ENCODE assay signal across 17 cellular contexts in the genomic region with DNA sequence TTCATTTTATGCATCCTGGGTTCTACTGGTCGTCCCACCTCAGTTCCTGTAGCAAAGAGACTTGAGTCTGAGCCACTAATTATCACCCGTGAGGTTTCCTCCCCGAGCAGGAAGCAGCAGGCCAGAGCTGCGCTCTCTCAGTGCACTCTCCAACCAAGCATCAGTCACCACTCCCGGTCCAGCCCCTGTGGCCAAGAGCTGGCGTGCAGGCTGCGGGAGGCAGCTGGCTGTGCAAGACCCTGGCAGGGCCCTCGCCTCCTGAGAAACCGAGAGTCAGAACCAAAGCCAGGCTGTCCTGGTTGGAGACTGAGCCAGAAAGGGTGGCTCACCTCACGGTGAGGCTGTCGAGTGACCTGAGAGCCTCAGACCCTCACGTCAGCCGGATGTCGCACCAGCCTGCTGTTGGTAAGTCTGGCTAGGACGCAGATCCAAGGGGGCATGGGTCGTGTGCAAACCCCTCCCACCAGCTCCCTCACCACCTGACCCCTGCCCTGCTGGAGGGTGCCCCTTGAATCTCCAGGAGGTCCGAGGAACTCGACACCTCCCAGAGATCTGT. TPM values are rescaled to one million over a fixed set of nuclear protein-coding genes. Genes with fewer than 3 reads are reported as not detected.
DNase-seq lines count a peak whose midpoint lies in the region; ATAC-seq and TF ChIP-seq lines count a peak whose summit lies in the region.
"Had no signal": no experiment of that assay in that cellular context is flagged by ENCODE, and none has a peak within 500 bp of the region (broad histone marks: within the 10 kb centered on the region; RNA-seq: fewer than 3 reads in every experiment).

No MANE protein-coding gene starts in this region.

- TF ChIP-seq RAD21 in SK-N-SH (IDR thresholded peaks at IDR 0.05; ENCODE audit: low read length), result no peak

- no peak overlapping the region for H3K4me3 Mint-ChIP-seq in WTC11
- peak overlapping the region; percentile 10 for H3K4me3 Mint-ChIP-seq in glutamatergic neuron (ENCODE audit: unreplicated experiment)
- H3K4me3 Mint-ChIP-seq: central memory CD8-positive, alpha-beta T cell; mesothelial cell of epicardium had no signal

- WGBS in SK-N-SH (ENCODE audit: low lambda C conversion rate), result 93% methylated on average over 15 of the region's 18 CpGs

- H3K36me3 Mint-ChIP-seq in WTC11, result no peaks in the 10 kb centered on the region
- no peaks in the 10 kb centered on the region for H3K36me3 Mint-ChIP-seq in glutamatergic neuron (ENCODE audit: unreplicated experiment)
- H3K36me3 Mint-ChIP-seq: mesothelial cell of epicardium had no signal

- H4K20me1 ChIP-seq in SK-N-SH (ENCODE audit: insufficient read depth), result no peaks in the 10 kb centered on the region

- H3K4me1 ChIP-seq in SK-N-SH (ENCODE audit: control insufficient read depth in 1 of 2, insufficient read depth in 2 of 2, low read depth in 1 of 2, low read length in 1 of 2), result peaks cover 0 to 23% of the 10 kb centered on the region in 2 experiments; a peak in 2 of 4 replicates

- no peaks in the 10 kb centered on the region for H3K36me3 ChIP-seq in SK-N-SH (replicated peaks in 1 of 2; ENCODE audit: control insufficient read depth in 1 of 2, insufficient read depth in 2 of 2, low read length in 1 of 2)
- H3K36me3 ChIP-seq: transverse colon had no signal

- H3F3A ChIP-seq in SK-N-SH (replicated peaks; ENCODE audit: insufficient read depth), result no peaks in the 10 kb centered on the region

- H3K27me3 Mint-ChIP-seq in WTC11 (ENCODE audit: low read depth) (no peaks in the 10 kb centered on the region), glutamatergic neuron (ENCODE audit: unreplicated experiment) (peaks cover 8% of the 10 kb centered on the region)

- H3K27ac ChIP-seq in SK-N-SH (ENCODE audit: low read depth in 2 of 2, low read length in 1 of 2), result no peak overlapping the region
- H3K27ac ChIP-seq: HL-60, transverse colon had no signal

- no peak overlapping the region for H3K4me3 ChIP-seq in SK-N-SH (ENCODE audit: low read depth in 2 of 2, low read length in 1 of 2)
- H3K4me3 ChIP-seq: transverse colon had no signal

- TF ChIP-seq CTCF in SK-N-SH (IDR thresholded peaks at IDR 0.05) (no peak), WTC11 (IDR thresholded peaks at IDR 0.05) (no peak), glutamatergic neuron (IDR thresholded peaks at IDR 0.05; ENCODE audit: partially characterized antibody, unreplicated experiment) (no peak)

- no peaks in the 10 kb centered on the region for H3K9me3 ChIP-seq in SK-N-SH
- H3K9me3 ChIP-seq: transverse colon had no signal

- no peaks in the 10 kb centered on the region for H3K9me3 Mint-ChIP-seq in WTC11
- peaks cover 5% of the 10 kb centered on the region for H3K9me3 Mint-ChIP-seq in glutamatergic neuron (ENCODE audit: unreplicated experiment)
- H3K9me3 Mint-ChIP-seq: central memory CD8-positive, alpha-beta T cell; mesothelial cell of epicardium had no signal

- DNase-seq in SK-N-SH (no peak), WTC11 (ENCODE audit: low spot score) (no peak), glutamatergic neuron (peak; percentile 59), hippocampal formation (lab: John Stamatoyannopoulos, UW) (no peak)
- DNase-seq: activated naive CD4-positive, alpha-beta T cell treated with Interleukin-2 at 50 U/mL for 16 hours; DMS53; NCI-H446 treated with DMSO at 0.1 percent for 48 hours; stimulated activated CD8-positive, alpha-beta memory T cell treated with anti-CD3 and anti-CD28 coated beads, Interleukin-4, amount 100 ng/mL, for 48 hours; transverse colon had no signal

- CTCF ChIA-PET in SK-N-SH (lab: Yijun Ruan, JAX), result interaction anchor here (1.1 to 1.6 kb wide), 2 partner anchors 10 to 34 kb away, joined by 4 to 5 read pairs; no protein-coding TSS in a partner anchor
- CTCF ChIA-PET in WTC11 (lab: Charles Lee), result interaction anchor here (0.7 kb wide), 1 partner anchor 17 kb away, joined by 3 read pairs; no protein-coding TSS in a partner anchor

- no peak overlapping the region for H2AFZ ChIP-seq in SK-N-SH (ENCODE audit: low read depth)

- H3K4me1 Mint-ChIP-seq in WTC11 (peaks cover 41% of the 10 kb centered on the region), glutamatergic neuron (ENCODE audit: low read depth, unreplicated experiment) (peaks cover 17% of the 10 kb centered on the region)
- H3K4me1 Mint-ChIP-seq: central memory CD8-positive, alpha-beta T cell; mesothelial cell of epicardium had no signal

- H3K4me2 ChIP-seq in SK-N-SH, result no peak overlapping the region

- no peak overlapping the region; the same call in 1 of the 2 replicates for H3K27ac Mint-ChIP-seq in WTC11
- H3K27ac Mint-ChIP-seq in glutamatergic neuron (ENCODE audit: unreplicated experiment), result no peak overlapping the region
- H3K27ac Mint-ChIP-seq: mesothelial cell of epicardium had no signal

- no peaks in the 10 kb centered on the region for H3K79me2 ChIP-seq in SK-N-SH (ENCODE audit: insufficient read depth)

- no peak for TF ChIP-seq EP300 in SK-N-SH (IDR thresholded peaks at IDR 0.05; ENCODE audit: borderline replicate concordance in 1 of 2, low read depth in 1 of 2, low read length in 1 of 2)

- H3K9me2 ChIP-seq in SK-N-SH, result no peaks in the 10 kb centered on the region

- 0 out of 3 replicates have a peak, but pooled peaks have one; percentile 6 for ATAC-seq in SK-N-SH treated with all-trans-retinoic acid at 6 μM for 48 hours
- ATAC-seq in WTC11, result peak; percentile 23
- ATAC-seq in HG02571 (IDR thresholded peaks at IDR 0.05; ENCODE audit: unreplicated experiment), result no peak
- no peak for ATAC-seq in GM21390 (IDR thresholded peaks at IDR 0.05; ENCODE audit: unreplicated experiment)
- ATAC-seq in GM18861 (IDR thresholded peaks at IDR 0.05; ENCODE audit: unreplicated experiment), result no peak
- ATAC-seq: esophagus mucosa had no signal

- H3K27me3 ChIP-seq in SK-N-SH (ENCODE audit: insufficient read depth), result no peaks in the 10 kb centered on the region
- H3K27me3 ChIP-seq: transverse colon had no signal

- POLR2A ChIA-PET in SK-N-SH (lab: Yijun Ruan, JAX) (no interaction called here), WTC11 (lab: Charles Lee) (interaction anchor here (1.0 kb wide), 1 partner anchor 158 kb away, joined by 3 read pairs; no protein-coding TSS in a partner anchor)

- no peak overlapping the region for H3K9ac ChIP-seq in SK-N-SH

TF ChIP-seq in SK-N-SH treated with all-trans-retinoic acid at 6 μM for 48 hours, 23 proteins besides CTCF, POLR2A, EP300 and RAD21:
- TF ChIP-seq ZFP30 (CRISPR knock-in tag; IDR thresholded peaks at IDR 0.05), result no peak
- TF ChIP-seq, protein P1, sequence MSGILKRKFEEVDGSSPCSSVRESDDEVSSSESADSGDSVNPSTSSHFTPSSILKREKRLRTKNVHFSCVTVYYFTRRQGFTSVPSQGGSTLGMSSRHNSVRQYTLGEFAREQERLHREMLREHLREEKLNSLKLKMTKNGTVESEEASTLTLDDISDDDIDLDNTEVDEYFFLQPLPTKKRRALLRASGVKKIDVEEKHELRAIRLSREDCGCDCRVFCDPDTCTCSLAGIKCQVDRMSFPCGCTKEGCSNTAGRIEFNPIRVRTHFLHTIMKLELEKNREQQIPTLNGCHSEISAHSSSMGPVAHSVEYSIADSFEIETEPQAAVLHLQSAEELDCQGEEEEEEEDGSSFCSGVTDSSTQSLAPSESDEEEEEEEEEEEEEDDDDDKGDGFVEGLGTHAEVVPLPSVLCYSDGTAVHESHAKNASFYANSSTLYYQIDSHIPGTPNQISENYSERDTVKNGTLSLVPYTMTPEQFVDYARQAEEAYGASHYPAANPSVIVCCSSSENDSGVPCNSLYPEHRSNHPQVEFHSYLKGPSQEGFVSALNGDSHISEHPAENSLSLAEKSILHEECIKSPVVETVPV (CRISPR knock-in tag; IDR thresholded peaks at IDR 0.05), result no peak
- TF ChIP-seq PPARA (CRISPR knock-in tag; IDR thresholded peaks at IDR 0.05; ENCODE audit: borderline replicate concordance), result no peak
- no peak for TF ChIP-seq CSDC2 (CRISPR knock-in tag; IDR thresholded peaks at IDR 0.05)

TF ChIP-seq in SK-N-SH, 30 proteins besides CTCF, POLR2A, EP300 and RAD21 (continues in another document):
- no peak for TF ChIP-seq TCF12 (IDR thresholded peaks at IDR 0.05)
- no peak for TF ChIP-seq RCOR1 (IDR thresholded peaks at IDR 0.05; ENCODE audit: low read length)
- TF ChIP-seq, protein P2, sequence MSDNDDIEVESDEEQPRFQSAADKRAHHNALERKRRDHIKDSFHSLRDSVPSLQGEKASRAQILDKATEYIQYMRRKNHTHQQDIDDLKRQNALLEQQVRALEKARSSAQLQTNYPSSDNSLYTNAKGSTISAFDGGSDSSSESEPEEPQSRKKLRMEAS (IDR thresholded peaks at IDR 0.05; ENCODE audit: low read depth), result no peak
- TF ChIP-seq FOSL2 (IDR thresholded peaks at IDR 0.05; ENCODE audit: borderline replicate concordance, low read depth), result no peak
- TF ChIP-seq FOXM1 (IDR thresholded peaks at IDR 0.05; ENCODE audit: low read depth), result no peak
- TF ChIP-seq, protein P3, sequence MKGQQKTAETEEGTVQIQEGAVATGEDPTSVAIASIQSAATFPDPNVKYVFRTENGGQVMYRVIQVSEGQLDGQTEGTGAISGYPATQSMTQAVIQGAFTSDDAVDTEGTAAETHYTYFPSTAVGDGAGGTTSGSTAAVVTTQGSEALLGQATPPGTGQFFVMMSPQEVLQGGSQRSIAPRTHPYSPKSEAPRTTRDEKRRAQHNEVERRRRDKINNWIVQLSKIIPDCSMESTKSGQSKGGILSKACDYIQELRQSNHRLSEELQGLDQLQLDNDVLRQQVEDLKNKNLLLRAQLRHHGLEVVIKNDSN (IDR thresholded peaks at IDR 0.05; ENCODE audit: borderline replicate concordance, low read depth), result no peak

RNA-seq across cellular contexts. Expression of a gene that starts 7.1 kb away (rescaled TPM):
- 30.6 and 34.3 TPM in 2 replicates for polyA plus RNA-seq in SK-N-SH (2012; rRNA removed)
- polyA plus RNA-seq in SK-N-SH (2012; cell fraction: cytosol; rRNA removed), result 14.6 and 22.5 TPM in 2 replicates
- polyA plus RNA-seq in SK-N-SH (2012; cell fraction: nucleus; rRNA removed), result 41.1 and 47.5 TPM in 2 replicates
- total RNA-seq in WTC11 (2021) (20.5 to 24.0 TPM (median 21.4 TPM) in 3 replicates), glutamatergic neuron (ENCODE audit: unreplicated experiment) (2.1 TPM)

Comparison
In these comparisons a context has a peak if more than half of its experiments do, and no peak if none do; other contexts are left out.
1. ATAC-seq: peak in SK-N-SH treated with all-trans-retinoic acid at 6 μM for 48 hours (single experiment) and WTC11 (single experiment); none in HG02571 (single experiment), GM21390 (single experiment) and GM18861 (single experiment).